1 cellular context compared by ENCODE assay signal in genomic region chr4:162392938-162393337, GRCh38.
TF ChIP-seq lines count a peak whose summit lies in the region.

No MANE protein-coding gene starts in this region.

TF ChIP-seq in GM23338, 12 proteins besides CTCF, POLR2A, EP300 and RAD21:
- no peak for TF ChIP-seq ZNF462 (CRISPR knock-in tag; IDR thresholded peaks at IDR 0.05)
- TF ChIP-seq CREB1 (CRISPR knock-in tag; IDR thresholded peaks at IDR 0.05; ENCODE audit: low read depth): no peak
